ENCODE assay signal across 11 cellular contexts in the genomic region with DNA sequence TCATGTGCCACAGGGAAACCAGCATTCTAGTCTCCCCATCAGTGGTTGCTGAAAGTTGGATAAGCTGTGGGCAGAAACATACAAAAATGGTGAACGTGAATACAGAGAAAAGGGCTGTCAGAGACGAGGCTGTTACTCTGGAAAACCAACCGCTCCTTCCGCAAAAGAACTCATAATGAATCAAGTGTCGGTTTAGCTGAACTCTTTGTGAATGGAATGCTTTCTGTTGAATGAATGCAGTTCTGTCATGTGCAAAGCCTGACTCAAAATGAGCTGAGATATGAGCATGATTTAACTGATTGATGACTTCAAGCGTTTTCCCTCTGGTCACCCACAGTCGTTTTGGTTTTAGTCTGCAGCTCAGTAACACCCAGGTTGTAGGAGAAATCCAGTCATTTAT.
DNase-seq lines count a peak whose midpoint lies in the region; ATAC-seq and TF ChIP-seq lines count a peak whose summit lies in the region.
"Had no signal": no experiment of that assay in that cellular context is flagged by ENCODE, and none has a peak within 500 bp of the region (broad histone marks: within the 10 kb centered on the region; RNA-seq: fewer than 3 reads in every experiment).

No MANE protein-coding gene starts in this region.

- peak in 2 of 3 experiments; percentile 26 to 34 for DNase-seq in stimulated activated CD4-positive, alpha-beta T cell treated with anti-CD3 and anti-CD28 coated beads, TNF-alpha, amount 100 ng/mL, for 24 hours (ENCODE audit: low read depth in 3 of 3)
- DNase-seq in stimulated activated CD4-positive, alpha-beta T cell treated with anti-CD3 and anti-CD28 coated beads, Interleukin-4, amount 100 ng/mL, for 1 hour = no peak
- peak; percentile 46 to 67 for DNase-seq in activated naive CD4-positive, alpha-beta T cell treated with anti-CD3 and anti-CD28 coated beads, Interleukin-2, amount 50 U/mL, for 72 hours (ENCODE audit: low spot score in 2 of 2)
- peak in 1 of 2 donors; percentile 67 for DNase-seq in stimulated activated naive CD8-positive, alpha-beta T cell treated with anti-CD3 and anti-CD28 coated beads, Interleukin-15, amount 100 ng/mL, for 72 hours
- DNase-seq in endodermal cell (no peak), CD1c-positive myeloid dendritic cell (ENCODE audit: extremely low spot score) (no peak), RKO (ENCODE audit: low spot score) (no peak)
- DNase-seq: central memory CD4-positive, alpha-beta T cell; left lung; NCI-H524 had no signal

- no peak overlapping the region for H3K27ac ChIP-seq in endodermal cell (ENCODE audit: low read depth, low read length)

- H3K36me3 ChIP-seq in endodermal cell (ENCODE audit: control insufficient read depth, insufficient read depth, low read length) = no peaks in the 10 kb centered on the region
- H3K36me3 ChIP-seq: left lung had no signal

- ATAC-seq in HG03159 (IDR thresholded peaks at IDR 0.05; ENCODE audit: unreplicated experiment) = peak; percentile 32
- ATAC-seq in activated naive CD4-positive, alpha-beta T cell treated with anti-CD3 and anti-CD28 coated beads, Interleukin-2, amount 50 U/mL, for 72 hours = peak; percentile 76 to 78
- peak; percentile 67 for ATAC-seq in stimulated activated naive CD8-positive, alpha-beta T cell treated with anti-CD3 and anti-CD28 coated beads, Interleukin-15, amount 100 ng/mL, for 72 hours
- ATAC-seq: left lung had no signal

- H3K4me3 Mint-ChIP-seq in stimulated activated naive CD8-positive, alpha-beta T cell treated with anti-CD3 and anti-CD28 coated beads, Interleukin-15, amount 100 ng/mL, for 72 hours = peak overlapping the region; percentile 45 to 89
- H3K4me3 Mint-ChIP-seq in endodermal cell = no peak overlapping the region

- H3K9ac ChIP-seq in endodermal cell (ENCODE audit: extremely low read depth, low read length, poor library complexity, severe bottlenecking) = no peak overlapping the region

- H3K4me1 ChIP-seq in endodermal cell (ENCODE audit: control insufficient read depth, insufficient read depth, low read length) = no peaks in the 10 kb centered on the region

- H3K9me3 ChIP-seq in endodermal cell (ENCODE audit: control insufficient read depth, low read length) = no peaks in the 10 kb centered on the region
- H3K9me3 ChIP-seq: left lung had no signal

- no peak overlapping the region for H3K4me3 ChIP-seq in endodermal cell (ENCODE audit: low read length)
- H3K4me3 ChIP-seq: left lung had no signal

- no peaks in the 10 kb centered on the region for H3K27me3 ChIP-seq in endodermal cell (ENCODE audit: control insufficient read depth, insufficient read depth, low read length, poor library complexity, severe bottlenecking)
- H3K27me3 ChIP-seq: left lung had no signal

- H3K27ac Mint-ChIP-seq in activated naive CD4-positive, alpha-beta T cell treated with anti-CD3 and anti-CD28 coated beads, Interleukin-2, amount 50 U/mL, for 72 hours = peak overlapping the region; percentile 98
- peak overlapping the region; percentile 29 to 95 for H3K27ac Mint-ChIP-seq in stimulated activated naive CD8-positive, alpha-beta T cell treated with anti-CD3 and anti-CD28 coated beads, Interleukin-15, amount 100 ng/mL, for 72 hours
- no peak overlapping the region for H3K27ac Mint-ChIP-seq in endodermal cell

- H3K4me1 Mint-ChIP-seq in stimulated activated naive CD8-positive, alpha-beta T cell treated with anti-CD3 and anti-CD28 coated beads, Interleukin-15, amount 100 ng/mL, for 72 hours = peaks cover 89% of the 10 kb centered on the region
- H3K4me1 Mint-ChIP-seq in endodermal cell = no peaks in the 10 kb centered on the region

- peaks cover 0 to 1% of the 10 kb centered on the region in 2 donors for H3K9me3 Mint-ChIP-seq in activated naive CD4-positive, alpha-beta T cell treated with anti-CD3 and anti-CD28 coated beads, Interleukin-2, amount 50 U/mL, for 72 hours
- peaks cover 0 to 3% of the 10 kb centered on the region in 2 donors for H3K9me3 Mint-ChIP-seq in stimulated activated naive CD8-positive, alpha-beta T cell treated with anti-CD3 and anti-CD28 coated beads, Interleukin-15, amount 100 ng/mL, for 72 hours
- H3K9me3 Mint-ChIP-seq in endodermal cell = no peaks in the 10 kb centered on the region

- WGBS in endodermal cell (ENCODE audit: insufficient coverage in 1 of 2, insufficient read length in 1 of 2), 2 experiments = 92 to 94% methylated on average over 7 of the region's 7 CpGs

- no peak for TF ChIP-seq CTCF in endodermal cell (conservative IDR thresholded peaks at IDR 0.05)

- H3K36me3 Mint-ChIP-seq in activated naive CD4-positive, alpha-beta T cell treated with anti-CD3 and anti-CD28 coated beads, Interleukin-2, amount 50 U/mL, for 72 hours = peaks cover 18 to 32% of the 10 kb centered on the region in 2 donors
- H3K36me3 Mint-ChIP-seq in endodermal cell (ENCODE audit: low read depth) = no peaks in the 10 kb centered on the region

- no peaks in the 10 kb centered on the region for H3K27me3 Mint-ChIP-seq in stimulated activated naive CD8-positive, alpha-beta T cell treated with anti-CD3 and anti-CD28 coated beads, Interleukin-15, amount 100 ng/mL, for 72 hours
- H3K27me3 Mint-ChIP-seq in endodermal cell (ENCODE audit: insufficient read depth) = no peaks in the 10 kb centered on the region

Comparison
In these comparisons a context has a peak if more than half of its experiments do, and no peak if none do; other contexts are left out.
1. DNase-seq: peak in stimulated activated CD4-positive, alpha-beta T cell treated with anti-CD3 and anti-CD28 coated beads, TNF-alpha, amount 100 ng/mL, for 24 hours (2 of 3) and activated naive CD4-positive, alpha-beta T cell treated with anti-CD3 and anti-CD28 coated beads, Interleukin-2, amount 50 U/mL, for 72 hours (2 of 2); none in stimulated activated CD4-positive, alpha-beta T cell treated with anti-CD3 and anti-CD28 coated beads, Interleukin-4, amount 100 ng/mL, for 1 hour (single experiment), endodermal cell (single experiment), CD1c-positive myeloid dendritic cell (single experiment) and RKO (single experiment).
2. Peak in every context shown above with its lines, with median percentiles within 50 percentile points of each other: ATAC-seq.